In genomic region chr22:39859903-39860588, GRCh38 we compare ENCODE assay signal across 17 cellular contexts. TPM values are rescaled to one million over a fixed set of nuclear protein-coding genes. Genes with fewer than 3 reads are reported as not detected.
DNase-seq lines count a peak whose midpoint lies in the region; ATAC-seq and TF ChIP-seq lines count a peak whose summit lies in the region.
"Had no signal": no experiment of that assay in that cellular context is flagged by ENCODE, and none has a peak within 500 bp of the region (broad histone marks: within the 10 kb centered on the region; RNA-seq: fewer than 3 reads in every experiment).

No MANE protein-coding gene starts in this region.

- H3K4me1 Mint-ChIP-seq in activated CD4-positive, alpha-beta T cell treated with anti-CD3 and anti-CD28 coated beads, Interleukin-2, amount 10 ng/mL, durations not matched to agents 24 days and 14 days: peaks cover 10% of the 10 kb centered on the region
- H3K4me1 Mint-ChIP-seq in T-cell (peaks cover 18 to 22% (median 19%) of the 10 kb centered on the region in 3 donors), memory B cell (peaks cover 27% of the 10 kb centered on the region)
- H3K4me1 Mint-ChIP-seq: brain had no signal

- H3K9me3 Mint-ChIP-seq in activated CD4-positive, alpha-beta T cell treated with anti-CD3 and anti-CD28 coated beads, Interleukin-2, amount 10 ng/mL, durations not matched to agents 24 days and 14 days: peaks cover 4% of the 10 kb centered on the region
- H3K9me3 Mint-ChIP-seq in T-cell: no peaks in the 10 kb centered on the region
- H3K9me3 Mint-ChIP-seq in memory B cell: no peaks in the 10 kb centered on the region
- H3K9me3 Mint-ChIP-seq: brain had no signal

- no peak for TF ChIP-seq CTCF in GM13977 (IDR thresholded peaks at IDR 0.05; ENCODE audit: extremely low read depth, insufficient read depth, missing control alignments)

- CTCF ChIA-PET in T-cell (lab: Charles Lee): no interaction called here

- peaks cover 12% of the 10 kb centered on the region for H3K27me3 Mint-ChIP-seq in activated CD4-positive, alpha-beta T cell treated with anti-CD3 and anti-CD28 coated beads, Interleukin-2, amount 10 ng/mL, durations not matched to agents 24 days and 14 days
- no peaks in the 10 kb centered on the region for H3K27me3 Mint-ChIP-seq in T-cell
- H3K27me3 Mint-ChIP-seq in memory B cell: no peaks in the 10 kb centered on the region

- H3K4me3 Mint-ChIP-seq in activated CD4-positive, alpha-beta T cell treated with anti-CD3 and anti-CD28 coated beads, Interleukin-2, amount 10 ng/mL, durations not matched to agents 24 days and 14 days: no peak overlapping the region
- H3K4me3 Mint-ChIP-seq in T-cell: peak overlapping the region in 2 of 3 donors; percentile 38 to 58
- no peak overlapping the region for H3K4me3 Mint-ChIP-seq in memory B cell
- H3K4me3 Mint-ChIP-seq: brain had no signal

- ATAC-seq in T-cell (replicated peaks in 1 of 4) (peak in 3 of 4 experiments; percentile 50 to 64 (median 60)), memory B cell (ENCODE audit: low read depth) (peak; percentile 91), HG02642 (IDR thresholded peaks at IDR 0.05; ENCODE audit: poor library complexity, unreplicated experiment) (no peak)
- ATAC-seq: gastrocnemius medialis, left cardiac atrium, SK-N-SH treated with all-trans-retinoic acid at 6 μM for 48 hours, upper lobe of right lung had no signal

- POLR2A ChIA-PET in T-cell (lab: Charles Lee): no interaction called here

- peak overlapping the region; percentile 48 for H3K27ac Mint-ChIP-seq in activated CD4-positive, alpha-beta T cell treated with anti-CD3 and anti-CD28 coated beads, Interleukin-2, amount 10 ng/mL, durations not matched to agents 24 days and 14 days
- H3K27ac Mint-ChIP-seq in T-cell (peak overlapping the region; percentile 62 to 74), memory B cell (no peak overlapping the region)
- H3K27ac Mint-ChIP-seq: brain had no signal

- DNase-seq in activated CD4-positive, alpha-beta T cell treated with anti-CD3 and anti-CD28 coated beads, Interleukin-2, amount 10 ng/mL, durations not matched to agents 24 days and 14 days: no peak
- no peak for DNase-seq in activated CD4-positive, alpha-beta T cell treated with anti-CD3 and anti-CD28 coated beads, Interleukin-2, amount 50 U/mL, for 4 hours
- DNase-seq in GM13977 (ENCODE audit: low spot score): peak; percentile 55
- DNase-seq in T-cell: no peak
- no peak for DNase-seq in memory B cell (ENCODE audit: low spot score in 2 of 2)
- no peak for DNase-seq in dermis blood vessel endothelial cell
- DNase-seq in KBM-7: no peak
- DNase-seq: activated gamma-delta T cell; gastrocnemius medialis; left cardiac atrium; NCI-H1105; NCI-H526; stimulated activated naive CD4-positive, alpha-beta T cell treated with Interleukin-2 at 50 U/mL for 16 hours; upper lobe of right lung had no signal

- in situ Hi-C loops in GM13977 (cut with MboI; ENCODE audit: low pct_unique_long_range_greater_than_20kb, low sequenced_read_pairs, unreplicated experiment): no loop called here
- in situ Hi-C loops in KBM-7 (cut with MboI; ENCODE audit: low pct_unique_long_range_greater_than_20kb, low sequenced_read_pairs): loop anchor here (25.0 kb wide), 1 partner anchor 98 kb away; no protein-coding TSS in a partner anchor

- intact Hi-C loops in activated CD4-positive, alpha-beta T cell treated with anti-CD3 and anti-CD28 coated beads, Interleukin-2, amount 10 ng/mL, durations not matched to agents 24 days and 14 days (cut with micrococcal nuclease): no loop called here

- no peaks in the 10 kb centered on the region for H3K36me3 Mint-ChIP-seq in activated CD4-positive, alpha-beta T cell treated with anti-CD3 and anti-CD28 coated beads, Interleukin-2, amount 10 ng/mL, durations not matched to agents 24 days and 14 days (ENCODE audit: low read depth)
- H3K36me3 Mint-ChIP-seq in T-cell: no peaks in the 10 kb centered on the region
- no peaks in the 10 kb centered on the region for H3K36me3 Mint-ChIP-seq in memory B cell
- H3K36me3 Mint-ChIP-seq: brain had no signal

RNA-seq across cellular contexts. Expression of gene ENTHD1, which starts 33.5 kb away (rescaled TPM):
- total RNA-seq in activated CD4-positive, alpha-beta T cell treated with anti-CD3 and anti-CD28 coated beads, Interleukin-2, amount 10 ng/mL, durations not matched to agents 24 days and 14 days: 0.09 and 0.56 TPM in 2 replicates
- under 1 TPM; 0.13 to 0.36 (median 0.20) TPM for total RNA-seq in T-cell
- total RNA-seq in dermis blood vessel endothelial cell: not detected in 2 replicates
- total RNA-seq: gastrocnemius medialis, left cardiac atrium, upper lobe of right lung had no signal

RNA-seq across cellular contexts. Expression of gene GRAP2, which starts 40.8 kb away (rescaled TPM):
- 34.4 and 38.4 TPM in 2 replicates for total RNA-seq in activated CD4-positive, alpha-beta T cell treated with anti-CD3 and anti-CD28 coated beads, Interleukin-2, amount 10 ng/mL, durations not matched to agents 24 days and 14 days
- 100 to 1,000 TPM; 138 to 199 (median 157) TPM for total RNA-seq in T-cell
- under 0.01 TPM in 1 of 2 replicates, not detected in the other for total RNA-seq in dermis blood vessel endothelial cell

Comparison
In these comparisons a context has a peak if more than half of its experiments do, and no peak if none do; other contexts are left out.
1. H3K4me3 Mint-ChIP-seq: peak in T-cell (2 of 3); none in activated CD4-positive, alpha-beta T cell treated with anti-CD3 and anti-CD28 coated beads, Interleukin-2, amount 10 ng/mL, durations not matched to agents 24 days and 14 days (single experiment) and memory B cell (single experiment).
2. RNA of gene GRAP2, which starts 40.8 kb away (total RNA-seq): 138 to 199 TPM in T-cell and 34.4 to 38.4 TPM in activated CD4-positive, alpha-beta T cell treated with anti-CD3 and anti-CD28 coated beads, Interleukin-2, amount 10 ng/mL, durations not matched to agents 24 days and 14 days; under 0.01 TPM in dermis blood vessel endothelial cell; every median in the first group is over 10 times any median in the second.